ENCODE assay signal across 27 cellular contexts in genomic region chr2:37809931-37810570, GRCh38.
DNase-seq lines count a peak whose midpoint lies in the region; ATAC-seq, FAIRE-seq and TF ChIP-seq lines count a peak whose summit lies in the region.
"Had no signal": no experiment of that assay in that cellular context is flagged by ENCODE, and none has a peak within 500 bp of the region (broad histone marks: within the 10 kb centered on the region; RNA-seq: fewer than 3 reads in every experiment).

No MANE protein-coding gene starts in this region.

- peaks cover 4% of the 10 kb centered on the region for H3K27me3 Mint-ChIP-seq in astrocyte (ENCODE audit: low read depth, unreplicated experiment)
- H3K27me3 Mint-ChIP-seq: activated naive CD8-positive, alpha-beta T cell treated with anti-CD3 and anti-CD28 coated beads, Interleukin-2, amount 10 ng/mL, durations not matched to agents 7 days and 5 days; activated T-cell treated with anti-CD3 and anti-CD28 coated beads, Interleukin-2, amount 50 U/mL, for 24 hours; stimulated activated naive CD8-positive, alpha-beta T cell treated with anti-CD3 and anti-CD28 coated beads, Interleukin-15, amount 100 ng/mL, for 72 hours had no signal

- no peaks in the 10 kb centered on the region for H3K36me3 Mint-ChIP-seq in astrocyte (ENCODE audit: low read depth, unreplicated experiment)
- H3K36me3 Mint-ChIP-seq: naive B cell had no signal

- H3K18ac ChIP-seq in mesenchymal stem cell (ENCODE audit: low read depth in 1 of 2, low read length in 2 of 2), result peak overlapping the region in 1 of 2 experiments; percentile 2

- POLR2A ChIA-PET in HEK293T (lab: Yijun Ruan, JAX), result no interaction called here

- no peak overlapping the region for H4K8ac ChIP-seq in mesenchymal stem cell (ENCODE audit: low read length)

- DNase-seq in heart left ventricle, result no peak
- no peak for DNase-seq in cardiac septum (ENCODE audit: low spot score)
- no peak for DNase-seq in astrocyte (ENCODE audit: low read depth)
- peak; percentile 65 for DNase-seq in mesenchymal stem cell
- no peak for DNase-seq in transverse colon
- no peak for DNase-seq in activated CD4-positive, CD25-positive, alpha-beta regulatory T cell treated with anti-CD3 and anti-CD28 coated beads, Interleukin-2, amount 50 U/mL, for 72 hours
- no peak for DNase-seq in HEK293T (ENCODE audit: extremely low spot score)
- no peak for DNase-seq in HuH-7.5 (ENCODE audit: low spot score)
- DNase-seq: activated CD4-positive, alpha-beta T cell treated with anti-CD3 and anti-CD28 coated beads, Interleukin-2, amount 10 ng/mL, durations not matched to agents 24 days and 14 days; activated gamma-delta T cell; activated naive CD8-positive, alpha-beta T cell treated with anti-CD3 and anti-CD28 coated beads, Interleukin-2, amount 10 ng/mL, durations not matched to agents 7 days and 5 days; activated T-cell treated with anti-CD3 and anti-CD28 coated beads, Interleukin-2, amount 50 U/mL, for 24 hours; hippocampal formation; naive B cell; NCI-H774; nucleus accumbens; psoas muscle; stimulated activated CD4-positive, alpha-beta T cell treated with anti-CD3 and anti-CD28 coated beads, Interleukin-1b, Interleukin-23, amount 100 ng/mL, for 48 hours; stimulated activated CD8-positive, alpha-beta memory T cell treated with anti-CD3 and anti-CD28 coated beads, Interleukin-4, amount 100 ng/mL, for 48 hours; stimulated activated naive CD8-positive, alpha-beta T cell treated with anti-CD3 and anti-CD28 coated beads, Interleukin-15, amount 100 ng/mL, for 72 hours had no signal

- peak; percentile 34 for FAIRE-seq in astrocyte (lab: Jason Lieb, UNC)
- FAIRE-seq: A204.1 had no signal

- H3K79me2 ChIP-seq in astrocyte (ENCODE audit: insufficient read depth, low read length), result no peaks in the 10 kb centered on the region

- TF ChIP-seq EP300 in transverse colon (IDR thresholded peaks at IDR 0.05; ENCODE audit: low read depth), result no peak

- no peaks in the 10 kb centered on the region for H3K79me1 ChIP-seq in mesenchymal stem cell (replicated peaks; ENCODE audit: low read length, poor library complexity, severe bottlenecking)

- no peak overlapping the region for H3K23ac ChIP-seq in mesenchymal stem cell (ENCODE audit: low read length in 2 of 2)

- H3K4me2 ChIP-seq in astrocyte (ENCODE audit: low read length), result no peak overlapping the region
- H3K4me2 ChIP-seq in mesenchymal stem cell (ENCODE audit: low read length, poor library complexity, severe bottlenecking), result no peak overlapping the region

- peak overlapping the region in 8 of 12 donors; percentile 6 to 65 (median 34) for H3K27ac ChIP-seq in heart left ventricle
- H3K27ac ChIP-seq in astrocyte (ENCODE audit: low read depth, low read length), result no peak overlapping the region
- H3K27ac ChIP-seq in mesenchymal stem cell (ENCODE audit: low read length, poor library complexity, severe bottlenecking), result no peak overlapping the region
- H3K27ac ChIP-seq in transverse colon, result peak overlapping the region; percentile 6 to 64 (median 47)
- H3K27ac ChIP-seq: body of pancreas, psoas muscle, RWPE1, WERI-Rb-1 had no signal

- H3K9me3 ChIP-seq in heart left ventricle, result no peaks in the 10 kb centered on the region
- H3K9me3 ChIP-seq in astrocyte (ENCODE audit: insufficient read depth, low read depth, low read length), result no peaks in the 10 kb centered on the region
- H3K9me3 ChIP-seq in mesenchymal stem cell (ENCODE audit: control insufficient read depth, low read length), result no peaks in the 10 kb centered on the region
- no peaks in the 10 kb centered on the region for H3K9me3 ChIP-seq in transverse colon
- H3K9me3 ChIP-seq: body of pancreas, psoas muscle had no signal

- peak in 1 of 4 donors; percentile 14 for ATAC-seq in heart left ventricle
- ATAC-seq: body of pancreas; psoas muscle; stimulated activated naive CD8-positive, alpha-beta T cell treated with anti-CD3 and anti-CD28 coated beads, Interleukin-15, amount 100 ng/mL, for 72 hours had no signal

- H2BK12ac ChIP-seq in mesenchymal stem cell (ENCODE audit: low read length in 2 of 2), result peak overlapping the region; percentile 39 to 83

- H3K36me3 ChIP-seq in heart left ventricle, result no peaks in the 10 kb centered on the region
- no peaks in the 10 kb centered on the region for H3K36me3 ChIP-seq in astrocyte (ENCODE audit: insufficient read depth, low read length)
- no peaks in the 10 kb centered on the region for H3K36me3 ChIP-seq in mesenchymal stem cell (ENCODE audit: control insufficient read depth in 1 of 2, insufficient read depth in 2 of 2, low read depth in 1 of 2, low read length in 2 of 2)
- no peaks in the 10 kb centered on the region for H3K36me3 ChIP-seq in transverse colon
- H3K36me3 ChIP-seq: tibial nerve, WERI-Rb-1 had no signal

- H3K9me3 Mint-ChIP-seq in astrocyte (ENCODE audit: unreplicated experiment), result peaks cover 3% of the 10 kb centered on the region

- in situ Hi-C loops in transverse colon (cut with MboI; ENCODE audit: low pct_ligation_motif_present in 1 of 4, low pct_unique_long_range_greater_than_20kb in 1 of 4, low sequenced_read_pairs in 3 of 4), result no loop called here

- peak overlapping the region in 1 of 2 experiments; percentile 69 for H3K4ac ChIP-seq in mesenchymal stem cell (ENCODE audit: low read depth in 1 of 2, low read length in 2 of 2)

- H3K27ac Mint-ChIP-seq in astrocyte (ENCODE audit: unreplicated experiment), result no peak overlapping the region
- H3K27ac Mint-ChIP-seq: activated CD4-positive, alpha-beta T cell treated with anti-CD3 and anti-CD28 coated beads, Interleukin-2, amount 10 ng/mL, durations not matched to agents 24 days and 14 days; activated naive CD8-positive, alpha-beta T cell treated with anti-CD3 and anti-CD28 coated beads, Interleukin-2, amount 10 ng/mL, durations not matched to agents 7 days and 5 days; activated T-cell treated with anti-CD3 and anti-CD28 coated beads, Interleukin-2, amount 50 U/mL, for 24 hours; stimulated activated naive CD8-positive, alpha-beta T cell treated with anti-CD3 and anti-CD28 coated beads, Interleukin-15, amount 100 ng/mL, for 72 hours; T-helper 2 cell treated with Interferon-gamma antibody and Interleukin-4, amounts not matched to agents 5 μg/mL and 100 μg/mL, for 36 hours had no signal

- TF ChIP-seq CTCF in heart left ventricle (IDR thresholded peaks at IDR 0.05) (no peak), astrocyte (IDR thresholded peaks at IDR 0.05; ENCODE audit: insufficient read depth, low read depth, low read length) (no peak), transverse colon (IDR thresholded peaks at IDR 0.05) (no peak)

- no peaks in the 10 kb centered on the region for H3K27me3 ChIP-seq in heart left ventricle
- H3K27me3 ChIP-seq in astrocyte (ENCODE audit: insufficient read depth, low read length), result no peaks in the 10 kb centered on the region
- H3K27me3 ChIP-seq in mesenchymal stem cell (ENCODE audit: control insufficient read depth in 1 of 2, insufficient read depth in 1 of 2, low read length in 2 of 2), result no peaks in the 10 kb centered on the region
- no peaks in the 10 kb centered on the region for H3K27me3 ChIP-seq in transverse colon
- H3K27me3 ChIP-seq: body of pancreas, tibial nerve had no signal

- no peak overlapping the region for H2BK15ac ChIP-seq in mesenchymal stem cell (ENCODE audit: low read depth, poor library complexity, severe bottlenecking)

- H3K4me3 ChIP-seq in heart left ventricle, result no peak overlapping the region
- no peak overlapping the region for H3K4me3 ChIP-seq in astrocyte (ENCODE audit: insufficient read depth, low read depth, low read length)
- H3K4me3 ChIP-seq in mesenchymal stem cell (ENCODE audit: insufficient read depth in 1 of 2, low read depth in 1 of 2, low read length in 2 of 2), result no peak overlapping the region
- no peak overlapping the region for H3K4me3 ChIP-seq in transverse colon
- H3K4me3 ChIP-seq: body of pancreas, psoas muscle, skin epidermis, tibial nerve had no signal

- H2AK5ac ChIP-seq in mesenchymal stem cell (ENCODE audit: low read length, severe bottlenecking), result peak overlapping the region; percentile 4

- WGBS in heart left ventricle, 4 donors, result 50 to 60% (median 57%) methylated on average over 2 of the region's 2 CpGs
- 59% methylated on average over 2 of the region's 2 CpGs for WGBS in mesenchymal stem cell
- 51 to 60% methylated on average over 1 to 2 of the region's 2 CpGs for WGBS in transverse colon (ENCODE audit: low coverage in 1 of 2), 2 donors

- H3K4me1 Mint-ChIP-seq in astrocyte (ENCODE audit: low read depth, unreplicated experiment), result peaks cover 12% of the 10 kb centered on the region
- H3K4me1 Mint-ChIP-seq: naive B cell had no signal

- H2BK120ac ChIP-seq in mesenchymal stem cell (ENCODE audit: low read depth, low read length), result no peak overlapping the region

- peaks cover 0 to 16% (median 11%) of the 10 kb centered on the region in 12 donors for H3K4me1 ChIP-seq in heart left ventricle
- H3K4me1 ChIP-seq in astrocyte (ENCODE audit: insufficient read depth, low read length), result no peaks in the 10 kb centered on the region
- H3K4me1 ChIP-seq in mesenchymal stem cell (ENCODE audit: control insufficient read depth, insufficient read depth, low read depth, low read length), result no peaks in the 10 kb centered on the region
- peaks cover 0 to 16% (median 5%) of the 10 kb centered on the region in 4 donors for H3K4me1 ChIP-seq in transverse colon
- H3K4me1 ChIP-seq: body of pancreas had no signal

- H2BK5ac ChIP-seq in mesenchymal stem cell (ENCODE audit: low read depth, low read length, poor library complexity, severe bottlenecking), result no peak overlapping the region

- no peaks in the 10 kb centered on the region for H4K20me1 ChIP-seq in astrocyte (ENCODE audit: insufficient read depth, low read length)

- no peak overlapping the region for H2AFZ ChIP-seq in astrocyte (ENCODE audit: low read depth, low read length)
- no peak overlapping the region for H2AFZ ChIP-seq in mesenchymal stem cell (ENCODE audit: low read depth, low read length)

- no peak overlapping the region for H3K14ac ChIP-seq in mesenchymal stem cell (ENCODE audit: low read length in 2 of 2)

- H3K9ac ChIP-seq in astrocyte (ENCODE audit: low read length) (no peak overlapping the region), mesenchymal stem cell (ENCODE audit: low read length) (peak overlapping the region; percentile 52)

- intact Hi-C loops in heart left ventricle (cut with DNase I) (loop anchor here in 5 of 10 donors (5.0 to 10.0 kb wide), 3 partner anchors 135 to 393 kb away; partner anchors contain the start of gene CDC42EP3 (in 4 of the 5)), cardiac septum (cut with DNase I) (loop anchor here (10.0 kb wide), 1 partner anchor 395 kb away; no protein-coding TSS in a partner anchor), transverse colon (cut with DNase I; ENCODE audit: low total_unique reads) (no loop called here)

- TF ChIP-seq POLR2A in heart left ventricle (IDR thresholded peaks at IDR 0.05) (no peak), transverse colon (IDR thresholded peaks at IDR 0.05) (no peak)

- no peak overlapping the region for H4K91ac ChIP-seq in mesenchymal stem cell (ENCODE audit: low read length)

- CTCF ChIA-PET in HEK293T (lab: Yijun Ruan, JAX), result interaction anchor here (0.7 to 1.0 kb wide), 2 partner anchors 9 to 68 kb away, joined by 3 read pairs; no protein-coding TSS in a partner anchor

- H3K4me3 Mint-ChIP-seq in astrocyte (ENCODE audit: unreplicated experiment), result no peak overlapping the region
- H3K4me3 Mint-ChIP-seq: activated CD4-positive, alpha-beta T cell treated with anti-CD3 and anti-CD28 coated beads, Interleukin-2, amount 10 ng/mL, durations not matched to agents 24 days and 14 days; activated naive CD8-positive, alpha-beta T cell treated with anti-CD3 and anti-CD28 coated beads, Interleukin-2, amount 10 ng/mL, durations not matched to agents 7 days and 5 days; activated T-cell treated with anti-CD3 and anti-CD28 coated beads, Interleukin-2, amount 50 U/mL, for 24 hours; naive B cell; stimulated activated naive CD8-positive, alpha-beta T cell treated with anti-CD3 and anti-CD28 coated beads, Interleukin-15, amount 100 ng/mL, for 72 hours; T-helper 2 cell treated with Interferon-gamma antibody and Interleukin-4, amounts not matched to agents 5 μg/mL and 100 μg/mL, for 36 hours had no signal

Comparison
In these comparisons a context has a peak if more than half of its experiments do, and no peak if none do; other contexts are left out.
1. H3K27ac ChIP-seq: peak in heart left ventricle (8 of 12) and transverse colon (4 of 4); none in astrocyte (single experiment) and mesenchymal stem cell (single experiment).